7 cellular contexts compared by ENCODE assay signal in the genomic region with DNA sequence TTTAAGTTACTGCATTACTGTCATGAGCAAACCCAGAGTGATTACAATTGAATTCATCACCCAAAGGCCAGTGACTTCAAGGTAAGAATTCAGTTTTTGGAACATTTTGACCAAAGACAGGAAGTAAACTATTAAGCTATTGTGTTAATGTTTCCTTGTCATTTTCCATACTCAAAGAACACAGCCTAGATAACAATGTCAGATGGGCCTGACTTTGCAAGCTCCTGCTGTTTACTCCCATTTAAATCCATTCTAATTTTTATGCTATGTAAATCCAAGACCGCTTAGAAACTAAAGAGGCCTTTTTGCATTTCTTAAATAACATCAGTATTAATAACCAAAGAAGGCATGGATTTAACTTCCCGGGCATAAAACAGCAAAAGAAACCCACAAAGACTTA.
DNase-seq lines count a peak whose midpoint lies in the region; ATAC-seq and TF ChIP-seq lines count a peak whose summit lies in the region.
"Not testable (repeated sequence)": the region's sequence is repeated elsewhere in the genome, so short reads cannot be mapped to it uniquely, and the experiment has no call there.

No MANE protein-coding gene starts in this region.

- not testable (repeated sequence) for H3K9me3 ChIP-seq in HUES48 (ENCODE audit: control insufficient read depth, insufficient read depth, low read length); heart left ventricle; iPS-18a (ENCODE audit: control insufficient read depth, low read depth, low read length); smooth muscle cell (replicated peaks; ENCODE audit: low read depth)

- not testable (repeated sequence) for H3K79me2 ChIP-seq in smooth muscle cell (ENCODE audit: low read depth)

- peak overlapping the region; percentile 93 for H3K27ac ChIP-seq in HUES48 (ENCODE audit: low read depth, low read length)
- peak overlapping the region in 7 of 12 donors; percentile 28 to 74 (median 41) for H3K27ac ChIP-seq in heart left ventricle
- not testable (repeated sequence) for H3K27ac ChIP-seq in iPS-18a (ENCODE audit: low read length); smooth muscle cell (ENCODE audit: low read depth)

- not testable (repeated sequence) for DNase-seq in WTC11 (ENCODE audit: low spot score); endothelial cell (ENCODE audit: low spot score); heart left ventricle; natural killer cell; smooth muscle cell (lab: John Stamatoyannopoulos, UW; ENCODE audit: unreplicated experiment)

- H3K4me2 ChIP-seq in smooth muscle cell = peak overlapping the region; percentile 40

- CTCF ChIA-PET in WTC11 (lab: Charles Lee) = not testable (repeated sequence)

- TF ChIP-seq POLR2A in heart left ventricle (IDR thresholded peaks at IDR 0.05) = not testable (repeated sequence)

- POLR2A ChIA-PET in WTC11 (lab: Charles Lee) = not testable (repeated sequence)

- H3K4me1 ChIP-seq in HUES48 (ENCODE audit: control insufficient read depth, insufficient read depth, low read length) = peaks cover 30% of the 10 kb centered on the region
- H3K4me1 ChIP-seq in heart left ventricle; smooth muscle cell (ENCODE audit: low read depth): not testable (repeated sequence)
- H3K4me1 ChIP-seq in iPS-18a (ENCODE audit: control insufficient read depth, low read depth, low read length) = peaks cover 41% of the 10 kb centered on the region

- not testable (repeated sequence) for H2AFZ ChIP-seq in smooth muscle cell (ENCODE audit: low read depth)

- H4K20me1 ChIP-seq in smooth muscle cell (ENCODE audit: low read depth) = not testable (repeated sequence)

- H3K4me1 Mint-ChIP-seq in WTC11 = peaks cover 76% of the 10 kb centered on the region
- peaks cover 20% of the 10 kb centered on the region for H3K4me1 Mint-ChIP-seq in endothelial cell (ENCODE audit: unreplicated experiment)
- H3K4me1 Mint-ChIP-seq in natural killer cell = peaks cover 26 to 38% of the 10 kb centered on the region in 2 donors

- H3K4me3 Mint-ChIP-seq in WTC11; endothelial cell (ENCODE audit: unreplicated experiment); natural killer cell: not testable (repeated sequence)

- not testable (repeated sequence) for H3K36me3 ChIP-seq in HUES48 (ENCODE audit: control insufficient read depth, insufficient read depth, low read length); iPS-18a (ENCODE audit: control insufficient read depth, low read depth, low read length); smooth muscle cell (ENCODE audit: low read depth)
- peaks cover 0 to 13% (median 8%) of the 10 kb centered on the region in 9 donors for H3K36me3 ChIP-seq in heart left ventricle

- peak; percentile 62 for ATAC-seq in WTC11
- ATAC-seq in heart left ventricle = peak in 1 of 4 donors; percentile 41
- not testable (repeated sequence) for ATAC-seq in natural killer cell

- not testable (repeated sequence) for TF ChIP-seq CTCF in WTC11 (IDR thresholded peaks at IDR 0.05); endothelial cell (IDR thresholded peaks at IDR 0.05; ENCODE audit: unreplicated experiment); heart left ventricle (IDR thresholded peaks at IDR 0.05); natural killer cell (IDR thresholded peaks at IDR 0.05); smooth muscle cell (IDR thresholded peaks at IDR 0.05; ENCODE audit: borderline replicate concordance, insufficient read depth, poor library complexity, severe bottlenecking)

- H3K9me3 Mint-ChIP-seq in WTC11; endothelial cell (ENCODE audit: unreplicated experiment); natural killer cell: not testable (repeated sequence)

- 70 to 79% (median 74%) methylated on average over 2 of the region's 2 CpGs for WGBS in heart left ventricle, 4 donors
- WGBS in smooth muscle cell (ENCODE audit: low lambda C conversion rate) = 69% methylated on average over 2 of the region's 2 CpGs

- intact Hi-C loops in heart left ventricle (cut with DNase I); natural killer cell (cut with micrococcal nuclease): not testable (repeated sequence)

- not testable (repeated sequence) for H3K27me3 ChIP-seq in HUES48 (ENCODE audit: control insufficient read depth, insufficient read depth, low read length); heart left ventricle; iPS-18a (ENCODE audit: control insufficient read depth, insufficient read depth, low read length); smooth muscle cell (ENCODE audit: low read depth)

- H3F3A ChIP-seq in smooth muscle cell (ENCODE audit: low read depth) = not testable (repeated sequence)

- H3K36me3 Mint-ChIP-seq in WTC11; endothelial cell (ENCODE audit: low read depth, unreplicated experiment): not testable (repeated sequence)
- peaks cover 10% of the 10 kb centered on the region for H3K36me3 Mint-ChIP-seq in natural killer cell

- H3K27ac Mint-ChIP-seq in WTC11 (peak overlapping the region; percentile 96), endothelial cell (ENCODE audit: unreplicated experiment) (peak overlapping the region; percentile 48), natural killer cell (peak overlapping the region; percentile 56 to 69)

- H3K4me3 ChIP-seq in HUES48 (ENCODE audit: low read depth, low read length); heart left ventricle; smooth muscle cell: not testable (repeated sequence)
- H3K4me3 ChIP-seq in iPS-18a (ENCODE audit: low read length) = peak overlapping the region; percentile 21

- not testable (repeated sequence) for H3K27me3 Mint-ChIP-seq in WTC11 (ENCODE audit: low read depth); endothelial cell (ENCODE audit: unreplicated experiment); natural killer cell (ENCODE audit: low read depth in 2 of 2)

- H3K9ac ChIP-seq in HUES48 (ENCODE audit: low read depth, low read length); iPS-18a (ENCODE audit: low read length); smooth muscle cell (ENCODE audit: low read depth): not testable (repeated sequence)

TF ChIP-seq in WTC11, 78 proteins besides CTCF, POLR2A, EP300 and RAD21:
- TF ChIP-seq, protein P1, sequence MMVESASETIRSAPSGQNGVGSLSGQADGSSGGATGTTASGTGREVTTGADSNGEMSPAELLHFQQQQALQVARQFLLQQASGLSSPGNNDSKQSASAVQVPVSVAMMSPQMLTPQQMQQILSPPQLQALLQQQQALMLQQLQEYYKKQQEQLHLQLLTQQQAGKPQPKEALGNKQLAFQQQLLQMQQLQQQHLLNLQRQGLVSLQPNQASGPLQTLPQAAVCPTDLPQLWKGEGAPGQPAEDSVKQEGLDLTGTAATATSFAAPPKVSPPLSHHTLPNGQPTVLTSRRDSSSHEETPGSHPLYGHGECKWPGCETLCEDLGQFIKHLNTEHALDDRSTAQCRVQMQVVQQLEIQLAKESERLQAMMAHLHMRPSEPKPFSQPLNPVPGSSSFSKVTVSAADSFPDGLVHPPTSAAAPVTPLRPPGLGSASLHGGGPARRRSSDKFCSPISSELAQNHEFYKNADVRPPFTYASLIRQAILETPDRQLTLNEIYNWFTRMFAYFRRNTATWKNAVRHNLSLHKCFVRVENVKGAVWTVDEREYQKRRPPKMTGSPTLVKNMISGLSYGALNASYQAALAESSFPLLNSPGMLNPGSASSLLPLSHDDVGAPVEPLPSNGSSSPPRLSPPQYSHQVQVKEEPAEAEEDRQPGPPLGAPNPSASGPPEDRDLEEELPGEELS (CRISPR knock-in tag; IDR thresholded peaks at IDR 0.05) = peak; percentile 12; the same call in 1 of the 2 replicates
